In genomic region chr5:107442452-107442851, GRCh38 we compare ENCODE assay signal across 8 cellular contexts.
"Had no signal": no experiment of that assay in that cellular context is flagged by ENCODE, and none has a peak within 500 bp of the region (broad histone marks: within the 10 kb centered on the region; RNA-seq: fewer than 3 reads in every experiment).

No MANE protein-coding gene starts in this region.

- H3K4me2 ChIP-seq: KMS-11 had no signal

- DNase-seq: GM23248, H9, HCEC 1CT, KBM-7 had no signal

- H3K27ac ChIP-seq: GM23248, HL-60, KMS-11 had no signal

- FAIRE-seq: H1, HepG2 had no signal

- H3K9ac ChIP-seq: GM23248, KMS-11 had no signal

- H2AFZ ChIP-seq: GM23248 had no signal

- ATAC-seq: HepG2 had no signal

- H3K4me3 ChIP-seq: GM23248 had no signal
